Comparison of ENCODE assay signal across 16 cellular contexts in genomic region chr20:61476956-61477355, GRCh38.
A peak's percentile ranks its signal among the peaks of the same experiment; 100 is the strongest.
DNase-seq lines count a peak whose midpoint lies in the region; ATAC-seq, FAIRE-seq and TF ChIP-seq lines count a peak whose summit lies in the region.
"Had no signal": no experiment of that assay in that cellular context is flagged by ENCODE, and none has a peak within 500 bp of the region (broad histone marks: within the 10 kb centered on the region; RNA-seq: fewer than 3 reads in every experiment).

No MANE protein-coding gene starts in this region.

- H3K4me3 ChIP-seq in H1 (ENCODE audit: extremely low read depth in 1 of 4, insufficient read depth in 2 of 4, low read depth in 3 of 4, low read length in 4 of 4) = no peak overlapping the region
- no peak overlapping the region for H3K4me3 ChIP-seq in OCI-LY7 (ENCODE audit: low read depth, low read length, poor library complexity, severe bottlenecking)
- H3K4me3 ChIP-seq: A549 had no signal

- H2BK20ac ChIP-seq in H1 (ENCODE audit: low read length) = no peak overlapping the region; the same call in 1 of the 2 replicates

- H3K23me2 ChIP-seq in H1 (ENCODE audit: low read depth, low read length) = no peaks in the 10 kb centered on the region

- BruUV-seq in OCI-LY7 (replicated peaks; lab: Mats Ljungman, UMichigan) = no TSS peak

- no peak for TF ChIP-seq POLR2A in H1 (IDR thresholded peaks at IDR 0.05; ENCODE audit: control extremely low read depth in 1 of 2, low read depth in 2 of 2, low read length in 2 of 2)

- H3K27me3 ChIP-seq in H1 (replicated peaks in 1 of 4; ENCODE audit: control insufficient read depth in 3 of 4, extremely low read depth in 1 of 4, insufficient read depth in 3 of 4, low read length in 3 of 4) = no peaks in the 10 kb centered on the region; a peak in 1 of 7 replicates

- H3K27me3 Mint-ChIP-seq in activated naive CD4-positive, alpha-beta T cell treated with anti-CD3 and anti-CD28 coated beads, Interleukin-2, amount 10 ng/mL, durations not matched to agents 7 days and 5 days = no peaks in the 10 kb centered on the region
- peaks cover 13% of the 10 kb centered on the region for H3K27me3 Mint-ChIP-seq in osteocyte (ENCODE audit: unreplicated experiment)

- no peak for FAIRE-seq in H1 (lab: Jason Lieb, UNC)
- FAIRE-seq: A549 had no signal

- CTCF ChIA-PET in activated naive CD4-positive, alpha-beta T cell treated with anti-CD3 and anti-CD28 coated beads, Interleukin-2, amount 10 ng/mL, durations not matched to agents 7 days and 5 days (lab: Charles Lee) = no interaction called here
- CTCF ChIA-PET in H1 (lab: Charles Lee; ENCODE audit: partially characterized antibody) = interaction anchor here (0.8 to 1.6 kb wide), 9 partner anchors 9 to 248 kb away, joined by 3 to 9 read pairs (median 3); no protein-coding TSS in a partner anchor
- CTCF ChIA-PET in OCI-LY7 (lab: Charles Lee; ENCODE audit: unreplicated experiment) = no interaction called here

- no peak overlapping the region for H4K8ac ChIP-seq in H1 (ENCODE audit: extremely low read depth, insufficient read depth, low read length)

- H3K9me3 ChIP-seq in H1 (ENCODE audit: insufficient read depth in 2 of 2, low read depth in 1 of 2, low read length in 1 of 2) (no peaks in the 10 kb centered on the region), OCI-LY7 (ENCODE audit: low read length) (no peaks in the 10 kb centered on the region)
- H3K9me3 ChIP-seq: A549 had no signal

- no peak overlapping the region for H3K18ac ChIP-seq in H1 (ENCODE audit: extremely low read depth, low read length)

- no peak overlapping the region for H3K4me3 Mint-ChIP-seq in activated naive CD4-positive, alpha-beta T cell treated with anti-CD3 and anti-CD28 coated beads, Interleukin-2, amount 10 ng/mL, durations not matched to agents 7 days and 5 days
- no peak overlapping the region for H3K4me3 Mint-ChIP-seq in osteocyte (ENCODE audit: unreplicated experiment)
- H3K4me3 Mint-ChIP-seq: CD8-positive, alpha-beta T cell had no signal

- H4K20me1 ChIP-seq in H1 (replicated peaks in 1 of 2; ENCODE audit: control insufficient read depth in 1 of 2, insufficient read depth in 2 of 2, low read length in 2 of 2) (no peaks in the 10 kb centered on the region), OCI-LY7 (ENCODE audit: insufficient read depth, low read length) (no peaks in the 10 kb centered on the region)

- ATAC-seq in GM19467 (IDR thresholded peaks at IDR 0.05; ENCODE audit: unreplicated experiment) = no peak
- ATAC-seq: A549; CD8-positive, alpha-beta T cell had no signal

- DNase-seq in activated naive CD4-positive, alpha-beta T cell treated with anti-CD3 and anti-CD28 coated beads, Interleukin-2, amount 10 ng/mL, durations not matched to agents 7 days and 5 days = no peak
- no peak for DNase-seq in activated naive CD4-positive, alpha-beta T cell (lab: John Stamatoyannopoulos, UW)
- DNase-seq in H1 (ENCODE audit: low read depth in 1 of 2, low spot score in 2 of 2) (no peak), osteocyte (ENCODE audit: extremely low spot score, unreplicated experiment) (peak; percentile 78), OCI-LY7 (ENCODE audit: low spot score) (no peak), NCI-H2171 treated with DMSO at 0.1 percent for 48 hours (lab: John Stamatoyannopoulos, UW) (no peak)
- DNase-seq: AML-193; Calu3; CD8-positive, alpha-beta T cell; DMS79 treated with DMSO at 0.1 percent for 48 hours; GF-D8; HCEC 1CT had no signal

- H2BK5ac ChIP-seq in H1 (ENCODE audit: low read depth, low read length) = 0 out of 2 replicates have a peak overlapping the region, but pooled peaks have one; percentile 8

- no peaks in the 10 kb centered on the region for H3K4me1 Mint-ChIP-seq in activated naive CD4-positive, alpha-beta T cell treated with anti-CD3 and anti-CD28 coated beads, Interleukin-2, amount 10 ng/mL, durations not matched to agents 7 days and 5 days
- no peaks in the 10 kb centered on the region for H3K4me1 Mint-ChIP-seq in osteocyte (ENCODE audit: unreplicated experiment)

- no peak for TF ChIP-seq RAD21 in H1 (IDR thresholded peaks at IDR 0.05 in 1 of 2, conservative IDR thresholded peaks at IDR 0.05 in 1 of 2; ENCODE audit: low read depth in 2 of 2, low read length in 2 of 2)

- no peaks in the 10 kb centered on the region for H3K79me2 ChIP-seq in H1 (ENCODE audit: control insufficient read depth in 1 of 2, insufficient read depth in 2 of 2, low read length in 2 of 2)
- H3K79me2 ChIP-seq in OCI-LY7 (ENCODE audit: insufficient read depth, low read depth, low read length) = no peaks in the 10 kb centered on the region

- H3K4me2 ChIP-seq in H1 (ENCODE audit: insufficient read depth in 1 of 2, low read depth in 2 of 2, low read length in 2 of 2) (no peak overlapping the region), OCI-LY7 (ENCODE audit: low read length) (no peak overlapping the region)
- H3K4me2 ChIP-seq: A549 had no signal

- no peak overlapping the region for H3K14ac ChIP-seq in H1 (ENCODE audit: insufficient read length)

- no peak for TF ChIP-seq EP300 in H1 (IDR thresholded peaks at IDR 0.05; ENCODE audit: borderline replicate concordance in 1 of 2, low read depth in 2 of 2, low read length in 2 of 2)

- H3K4me1 ChIP-seq in H1 (replicated peaks in 1 of 4; ENCODE audit: control insufficient read depth in 3 of 4, insufficient read depth in 4 of 4, low read length in 3 of 4) (peaks cover 0 to 5% (median 1%) of the 10 kb centered on the region in 4 experiments; a peak in 3 of 7 replicates), OCI-LY7 (ENCODE audit: insufficient read depth, low read length, poor library complexity, severe bottlenecking) (peaks cover 11% of the 10 kb centered on the region)
- H3K4me1 ChIP-seq: A549 had no signal

- H3K56ac ChIP-seq in H1 (replicated peaks; ENCODE audit: insufficient read length, low read depth, low read length) = no peak overlapping the region

- H2BK12ac ChIP-seq in H1 (ENCODE audit: low read depth, low read length) = peak overlapping the region; percentile 62; the same call in 1 of the 2 replicates

- no peaks in the 10 kb centered on the region for H3K36me3 Mint-ChIP-seq in activated naive CD4-positive, alpha-beta T cell treated with anti-CD3 and anti-CD28 coated beads, Interleukin-2, amount 10 ng/mL, durations not matched to agents 7 days and 5 days
- no peaks in the 10 kb centered on the region for H3K36me3 Mint-ChIP-seq in osteocyte (ENCODE audit: unreplicated experiment)
- H3K36me3 Mint-ChIP-seq: CD8-positive, alpha-beta T cell had no signal

- H2BK15ac ChIP-seq in H1 (ENCODE audit: low read length) = no peak overlapping the region

- WGBS in H1 (ENCODE audit: extremely low coverage in 1 of 2, insufficient coverage in 1 of 2, insufficient read length in 1 of 2, insufficient replicate concordance in 2 of 2, low coverage in 1 of 2, low lambda C conversion rate in 2 of 2, missing lambda C conversion rate in 1 of 2), 2 experiments = 89% methylated on average over 12 of the region's 12 CpGs; no CpG with 5 or more reads in 1 of the 2 experiments

- intact Hi-C loops in OCI-LY7 (cut with micrococcal nuclease; ENCODE audit: unreplicated experiment) = no loop called here

- no peaks in the 10 kb centered on the region for H3K36me3 ChIP-seq in H1 (ENCODE audit: control insufficient read depth in 2 of 4, insufficient read depth in 4 of 4, low read length in 3 of 4)
- H3K36me3 ChIP-seq in OCI-LY7 (ENCODE audit: insufficient read depth, low read length) = no peaks in the 10 kb centered on the region

- peak overlapping the region; percentile 6; the same call in 1 of the 2 replicates for H2AK5ac ChIP-seq in H1 (ENCODE audit: low read depth, low read length)

- peak overlapping the region; percentile 24 for H3K27ac Mint-ChIP-seq in activated naive CD4-positive, alpha-beta T cell treated with anti-CD3 and anti-CD28 coated beads, Interleukin-2, amount 10 ng/mL, durations not matched to agents 7 days and 5 days
- no peak overlapping the region for H3K27ac Mint-ChIP-seq in osteocyte (ENCODE audit: unreplicated experiment)
- H3K27ac Mint-ChIP-seq: CD8-positive, alpha-beta T cell had no signal

- peaks cover 8% of the 10 kb centered on the region for H3K9me3 Mint-ChIP-seq in activated naive CD4-positive, alpha-beta T cell treated with anti-CD3 and anti-CD28 coated beads, Interleukin-2, amount 10 ng/mL, durations not matched to agents 7 days and 5 days
- peaks cover 6% of the 10 kb centered on the region for H3K9me3 Mint-ChIP-seq in osteocyte (ENCODE audit: unreplicated experiment)

- H2AFZ ChIP-seq in H1 (ENCODE audit: low read length) (no peak overlapping the region), OCI-LY7 (ENCODE audit: low read length) (no peak overlapping the region)

- TF ChIP-seq CTCF in H1 (IDR thresholded peaks at IDR 0.05; ENCODE audit: control extremely low read depth in 1 of 3, insufficient read depth in 1 of 3, low read depth in 1 of 3, low read length in 3 of 3) (no peak), osteocyte (IDR thresholded peaks at IDR 0.05) (no peak), OCI-LY7 (conservative IDR thresholded peaks at IDR 0.05; ENCODE audit: low read length) (no peak)

- H4K91ac ChIP-seq in H1 (replicated peaks; ENCODE audit: insufficient read length, low read length) = peak overlapping the region; percentile 87

- no peak overlapping the region for H3K9ac ChIP-seq in H1 (replicated peaks in 1 of 4; ENCODE audit: extremely low read depth in 1 of 4, low read depth in 3 of 4, low read length in 3 of 4)

- H2BK120ac ChIP-seq in H1 (replicated peaks; ENCODE audit: low read depth, low read length) = no peak overlapping the region

- no peak overlapping the region for H3K27ac ChIP-seq in H1 (ENCODE audit: low read depth, low read length)
- no peak overlapping the region for H3K27ac ChIP-seq in OCI-LY7 (ENCODE audit: low read depth, low read length, poor library complexity, severe bottlenecking)
- H3K27ac ChIP-seq: 22Rv1, A549, HL-60 had no signal

- H3K23ac ChIP-seq in H1 (ENCODE audit: insufficient read length) = no peak overlapping the region

- no peak overlapping the region for H4K5ac ChIP-seq in H1 (ENCODE audit: insufficient read length, low read depth, low read length)

- no peaks in the 10 kb centered on the region for H3K9me2 ChIP-seq in OCI-LY7 (ENCODE audit: insufficient read depth, low read length)

- H3K4ac ChIP-seq in H1 (replicated peaks; ENCODE audit: insufficient read length, low read depth, low read length) = no peak overlapping the region

- no peaks in the 10 kb centered on the region for H3K79me1 ChIP-seq in H1 (ENCODE audit: low read depth, low read length)

- POLR2A ChIA-PET in H1 (lab: Charles Lee; ENCODE audit: partially characterized antibody) = interaction anchor here (1.3 to 1.4 kb wide), 2 partner anchors 40 to 52 kb away, joined by 3 to 5 read pairs; no protein-coding TSS in a partner anchor
- POLR2A ChIA-PET in OCI-LY7 (lab: Charles Lee) = no interaction called here

TF ChIP-seq in H1, 55 proteins besides CTCF, POLR2A, EP300 and RAD21 (continues in another document):
- TF ChIP-seq EZH2 (IDR thresholded peaks at IDR 0.05; ENCODE audit: low read depth, low read length, severe bottlenecking) (no peak), HDAC2 (IDR thresholded peaks at IDR 0.05; ENCODE audit: borderline replicate concordance in 1 of 2, low read depth in 2 of 2, low read length in 2 of 2) (no peak)
